In the genomic region with DNA sequence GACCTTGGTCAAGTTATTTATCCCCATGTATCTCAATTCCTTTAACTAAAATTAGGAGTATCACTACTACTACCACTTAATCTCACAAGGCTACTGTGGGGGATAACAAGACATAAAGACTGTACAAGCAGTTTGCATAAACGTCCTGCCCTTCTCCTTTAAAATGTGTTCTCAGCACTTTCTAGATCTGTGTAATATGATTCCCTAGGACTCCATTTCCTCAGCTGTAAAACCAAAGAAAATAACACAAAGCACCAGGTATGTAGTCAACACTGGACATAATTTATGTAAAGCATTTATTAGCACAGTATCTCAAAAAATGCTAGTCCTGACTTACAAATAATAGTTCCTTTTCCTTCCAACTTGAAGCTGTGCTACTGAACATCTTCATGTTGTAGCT, we compare ENCODE assay signal across 27 cellular contexts.
A peak's percentile ranks its signal among the peaks of the same experiment; 100 is the strongest.
DNase-seq lines count a peak whose midpoint lies in the region; ATAC-seq and TF ChIP-seq lines count a peak whose summit lies in the region.
"Had no signal": no experiment of that assay in that cellular context is flagged by ENCODE, and none has a peak within 500 bp of the region (broad histone marks: within the 10 kb centered on the region; RNA-seq: fewer than 3 reads in every experiment).

No MANE protein-coding gene starts in this region.

- no peak for TF ChIP-seq POLR2A in prostate gland (IDR thresholded peaks at IDR 0.05)

- H3K4me2 ChIP-seq in smooth muscle cell = peak overlapping the region; percentile 53
- H3K4me2 ChIP-seq: hepatocyte, PC-9, SK-N-SH had no signal

- H3F3A ChIP-seq in smooth muscle cell (ENCODE audit: low read depth) = peaks cover 9% of the 10 kb centered on the region

- H3K27ac ChIP-seq in VCaP (peak overlapping the region; percentile 14; the same call in 1 of the 2 replicates), smooth muscle cell (ENCODE audit: low read depth) (peak overlapping the region; percentile 3), prostate gland (no peak overlapping the region)
- H3K27ac ChIP-seq: hepatocyte, PC-9, thyroid gland had no signal

- H3K27me3 ChIP-seq in smooth muscle cell (ENCODE audit: low read depth) (no peaks in the 10 kb centered on the region), prostate gland (replicated peaks; ENCODE audit: insufficient read depth) (no peaks in the 10 kb centered on the region)
- H3K27me3 ChIP-seq: BE2C, hepatocyte, thyroid gland had no signal

- no peaks in the 10 kb centered on the region for H3K4me1 ChIP-seq in smooth muscle cell (ENCODE audit: low read depth)
- no peaks in the 10 kb centered on the region for H3K4me1 ChIP-seq in prostate gland (replicated peaks)
- H3K4me1 ChIP-seq: BE2C had no signal

- TF ChIP-seq CTCF in VCaP (conservative IDR thresholded peaks at IDR 0.05) (no peak), smooth muscle cell (IDR thresholded peaks at IDR 0.05; ENCODE audit: borderline replicate concordance, insufficient read depth, poor library complexity, severe bottlenecking) (no peak), prostate gland (IDR thresholded peaks at IDR 0.05) (no peak)

- intact Hi-C loops in prostate gland (cut with DNase I) = no loop called here

- no peaks in the 10 kb centered on the region for H3K36me3 ChIP-seq in smooth muscle cell (ENCODE audit: low read depth)
- no peaks in the 10 kb centered on the region for H3K36me3 ChIP-seq in prostate gland
- H3K36me3 ChIP-seq: BE2C, thyroid gland had no signal

- H3K9me3 ChIP-seq in smooth muscle cell (replicated peaks; ENCODE audit: low read depth) (no peaks in the 10 kb centered on the region), prostate gland (no peaks in the 10 kb centered on the region)
- H3K9me3 ChIP-seq: BE2C, SK-N-SH, thyroid gland had no signal

- no peak for ATAC-seq in HG03175 (IDR thresholded peaks at IDR 0.05; ENCODE audit: unreplicated experiment)
- ATAC-seq: GM12878, sciatic nerve, T-helper 17 cell had no signal

- peaks cover 60% of the 10 kb centered on the region for H3K79me2 ChIP-seq in smooth muscle cell (ENCODE audit: low read depth)

- DNase-seq in NCI-H510A treated with DMSO at 0.1 percent for 48 hours (lab: John Stamatoyannopoulos, UW) (peak; percentile 68), NCI-H510A (lab: John Stamatoyannopoulos, UW) (no peak), left kidney (ENCODE audit: low read depth, low spot score) (peak; percentile 61), smooth muscle cell (lab: John Stamatoyannopoulos, UW; ENCODE audit: unreplicated experiment) (no peak), CD1c-positive myeloid dendritic cell (ENCODE audit: extremely low spot score) (no peak), prostate gland (ENCODE audit: low spot score) (no peak)
- DNase-seq: activated CD4-positive, alpha-beta memory T cell treated with anti-CD3 and anti-CD28 coated beads, Interleukin-2, amount 10 ng/mL, durations not matched to agents 7 days and 5 days; activated CD8-positive, alpha-beta memory T cell treated with anti-CD3 and anti-CD28 coated beads, Interleukin-2, amount 50 U/mL, for 48 hours; activated naive CD4-positive, alpha-beta T cell treated with anti-CD3 and anti-CD28 coated beads for 36 hours; BE2C; DMS 273 treated with DMSO at 0.1 percent for 48 hours; H7; Karpas-422; NCI-H1436; NCI-H2081 treated with DMSO at 0.1 percent for 48 hours; NCI-H524 treated with DMSO at 0.1 percent for 48 hours; PC-9; SK-N-SH; stimulated activated CD4-positive, alpha-beta T cell treated with anti-CD3 and anti-CD28 coated beads, Interleukin-12 subunit alpha, Interleukin-12 subunit beta, amount 100 ng/mL, for 4 hours; stimulated activated CD4-positive, alpha-beta T cell treated with anti-CD3 and anti-CD28 coated beads, Interleukin-2, amount 100 ng/mL, for 48 hours; T-helper 17 cell; thyroid gland had no signal

- no peak overlapping the region for H3K9ac ChIP-seq in smooth muscle cell (ENCODE audit: low read depth)
- H3K9ac ChIP-seq: SK-N-SH had no signal

- H2AFZ ChIP-seq in smooth muscle cell (ENCODE audit: low read depth) = no peak overlapping the region
- H2AFZ ChIP-seq: hepatocyte, PC-9 had no signal

- H4K20me1 ChIP-seq in smooth muscle cell (ENCODE audit: low read depth) = peaks cover 70% of the 10 kb centered on the region

- WGBS in smooth muscle cell (ENCODE audit: low lambda C conversion rate) = 11% methylated on average over 1 of the region's 1 CpG
- 23% methylated on average over 1 of the region's 1 CpG for WGBS in prostate gland

- no peak overlapping the region for H3K4me3 ChIP-seq in smooth muscle cell
- no peak overlapping the region for H3K4me3 ChIP-seq in prostate gland
- H3K4me3 ChIP-seq: GM12878, hepatocyte, PC-9, thyroid gland had no signal

Comparison
In these comparisons a context has a peak if more than half of its experiments do, and no peak if none do; other contexts are left out.
1. DNase-seq: peak in NCI-H510A treated with DMSO at 0.1 percent for 48 hours (single experiment) and left kidney (single experiment); none in NCI-H510A (single experiment), smooth muscle cell (single experiment), CD1c-positive myeloid dendritic cell (single experiment) and prostate gland (single experiment).
2. H3K27ac ChIP-seq: peak in VCaP (single experiment) and smooth muscle cell (single experiment); none in prostate gland (0 of 2).